In genomic region chr1:46466477-46467182, GRCh38 we compare ENCODE assay signal across 8 cellular contexts. TPM values are rescaled to one million over a fixed set of nuclear protein-coding genes. Genes with fewer than 3 reads are reported as not detected.
DNase-seq lines count a peak whose midpoint lies in the region; ATAC-seq and TF ChIP-seq lines count a peak whose summit lies in the region.

No MANE protein-coding gene starts in this region.

- 3% methylated on average over 84 of the region's 84 CpGs for WGBS in HUES64

- H3K4me3 ChIP-seq in HUES64 (ENCODE audit: low read length) = peak overlapping the region; percentile 55
- peak overlapping the region; percentile 73 for H3K4me3 ChIP-seq in left ventricle myocardium inferior

- intact Hi-C loops in left ventricle myocardium inferior (cut with micrococcal nuclease) = no loop called here

- H3K27ac ChIP-seq in HUES64 (ENCODE audit: low read depth, low read length) (no peak overlapping the region), left ventricle myocardium inferior (replicated peaks) (no peak overlapping the region)

- H3K36me3 ChIP-seq in HUES64 (ENCODE audit: insufficient read depth, low read length) (no peaks in the 10 kb centered on the region), left ventricle myocardium inferior (no peaks in the 10 kb centered on the region)

- peaks cover 44% of the 10 kb centered on the region for H3K4me1 ChIP-seq in HUES64 (ENCODE audit: insufficient read depth, low read length)
- H3K4me1 ChIP-seq in left ventricle myocardium inferior = peaks cover 15% of the 10 kb centered on the region

- no peaks in the 10 kb centered on the region for H3K9me3 ChIP-seq in HUES64 (ENCODE audit: insufficient read depth, low read depth, low read length)
- no peaks in the 10 kb centered on the region for H3K9me3 ChIP-seq in left ventricle myocardium inferior (replicated peaks)

- H3K9ac ChIP-seq in HUES64 (ENCODE audit: low read depth, low read length) = no peak overlapping the region

- peaks cover 97% of the 10 kb centered on the region for H3K27me3 ChIP-seq in HUES64 (ENCODE audit: insufficient read depth, low read length)
- peaks cover 81% of the 10 kb centered on the region for H3K27me3 ChIP-seq in left ventricle myocardium inferior (ENCODE audit: low read depth)

- DNase-seq in AG20443 (ENCODE audit: low spot score) (peak; percentile 68), left ventricle myocardium inferior (peak; percentile 40), retina (peak; percentile 92)
- DNase-seq in activated T-cell treated with anti-CD3 and anti-CD28 coated beads, Interleukin-2, amount 50 U/mL, for 48 hours = peak; percentile 49 to 53
- no peak for DNase-seq in effector CD8-positive, alpha-beta T cell (lab: John Stamatoyannopoulos, UW)

- TF ChIP-seq CTCF in left ventricle myocardium inferior (IDR thresholded peaks at IDR 0.05; ENCODE audit: borderline replicate concordance) = no peak

- no peak for ATAC-seq in HG03460 (IDR thresholded peaks at IDR 0.05; ENCODE audit: unreplicated experiment)
- no peak for ATAC-seq in GM18498 (IDR thresholded peaks at IDR 0.05; ENCODE audit: unreplicated experiment)

RNA-seq across cellular contexts. Expression of gene DMBX1, which starts 23.0 kb away (rescaled TPM):
- 0.50 TPM for polyA plus RNA-seq in HUES64 (2013, experiment 1 of 2)
- polyA plus RNA-seq in HUES64 (2013, experiment 2 of 2) = 0.70 TPM
- not detected for total RNA-seq in left ventricle myocardium inferior
